8 cellular contexts compared by ENCODE assay signal in the genomic region with DNA sequence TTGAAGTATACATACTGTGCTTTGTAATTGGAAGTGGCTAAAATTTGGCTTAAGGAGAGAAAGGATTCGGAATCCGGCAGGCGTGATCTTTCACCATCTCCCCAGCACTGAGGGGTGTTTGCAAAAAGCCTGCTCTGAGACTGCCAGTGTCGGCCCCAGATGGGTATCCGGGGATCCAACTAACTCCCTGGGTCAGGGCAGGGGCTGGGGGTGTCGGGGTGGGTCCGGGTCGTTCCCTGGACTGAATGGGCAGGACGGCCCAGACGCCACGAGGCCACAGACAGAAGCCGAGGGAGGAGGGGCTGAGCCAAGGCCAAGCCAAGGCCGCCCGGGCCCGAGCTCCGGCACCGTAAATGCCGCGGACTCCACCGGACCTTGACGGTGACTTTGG. TPM values are rescaled to one million over a fixed set of nuclear protein-coding genes. Genes with fewer than 3 reads are reported as not detected.
A peak's percentile ranks its signal among the peaks of the same experiment; 100 is the strongest.
DNase-seq lines count a peak whose midpoint lies in the region; ATAC-seq lines count a peak whose summit lies in the region.

No MANE protein-coding gene starts in this region.

- H3K9me3 ChIP-seq in iPS-15b (ENCODE audit: control insufficient read depth, insufficient read depth, low read length) = no peaks in the 10 kb centered on the region

- no peaks in the 10 kb centered on the region for H3K27me3 ChIP-seq in iPS-15b (ENCODE audit: control insufficient read depth, insufficient read depth, low read length)

- peaks cover 11% of the 10 kb centered on the region for H3K4me1 ChIP-seq in iPS-15b (ENCODE audit: control insufficient read depth, insufficient read depth, low read length)

- peaks cover 26% of the 10 kb centered on the region for H3K36me3 ChIP-seq in iPS-15b (ENCODE audit: control insufficient read depth, insufficient read depth, low read length)

- ATAC-seq in GM19328 (IDR thresholded peaks at IDR 0.05; ENCODE audit: unreplicated experiment) (peak; percentile 18), HG03108 (IDR thresholded peaks at IDR 0.05; ENCODE audit: unreplicated experiment) (peak; percentile 9)
- peak; percentile 35 to 37 for ATAC-seq in stimulated activated naive B cell treated with anti-CD40 and anti-IgM and Interleukin-4, amounts not matched to agents 10 μg/mL and 1 μg/mL and 100 μg/mL, for 72 hours (replicated peaks)

- H3K4me1 Mint-ChIP-seq in activated naive CD8-positive, alpha-beta T cell treated with anti-CD3 and anti-CD28 coated beads for 36 hours = peaks cover 45% of the 10 kb centered on the region
- H3K4me1 Mint-ChIP-seq in stimulated activated naive B cell treated with anti-CD40 and anti-IgM and Interleukin-4, amounts not matched to agents 10 μg/mL and 1 μg/mL and 100 μg/mL, for 72 hours = peaks cover 38 to 58% of the 10 kb centered on the region in 2 donors

- H3K27me3 Mint-ChIP-seq in activated naive CD8-positive, alpha-beta T cell treated with anti-CD3 and anti-CD28 coated beads for 36 hours = no peaks in the 10 kb centered on the region
- no peaks in the 10 kb centered on the region for H3K27me3 Mint-ChIP-seq in stimulated activated naive B cell treated with anti-CD40 and anti-IgM and Interleukin-4, amounts not matched to agents 10 μg/mL and 1 μg/mL and 100 μg/mL, for 72 hours

- DNase-seq in activated naive CD8-positive, alpha-beta T cell treated with anti-CD3 and anti-CD28 coated beads for 36 hours = no peak
- no peak for DNase-seq in stimulated activated naive B cell treated with anti-CD40 and anti-IgM and Interleukin-4, amounts not matched to agents 10 μg/mL and 1 μg/mL and 100 μg/mL, for 72 hours
- DNase-seq in HuH-7 (ENCODE audit: low spot score) (no peak), NCI-H526 (lab: John Stamatoyannopoulos, UW) (no peak), EL (no peak)

- H3K36me3 Mint-ChIP-seq in activated naive CD8-positive, alpha-beta T cell treated with anti-CD3 and anti-CD28 coated beads for 36 hours = peaks cover 31% of the 10 kb centered on the region
- H3K36me3 Mint-ChIP-seq in stimulated activated naive B cell treated with anti-CD40 and anti-IgM and Interleukin-4, amounts not matched to agents 10 μg/mL and 1 μg/mL and 100 μg/mL, for 72 hours = peaks cover 28 to 40% of the 10 kb centered on the region in 2 donors

- H3K4me3 ChIP-seq in iPS-15b (ENCODE audit: low read depth, low read length) = peak overlapping the region; percentile 86

- peak overlapping the region; percentile 90 for H3K4me3 Mint-ChIP-seq in activated naive CD8-positive, alpha-beta T cell treated with anti-CD3 and anti-CD28 coated beads for 36 hours
- H3K4me3 Mint-ChIP-seq in stimulated activated naive B cell treated with anti-CD40 and anti-IgM and Interleukin-4, amounts not matched to agents 10 μg/mL and 1 μg/mL and 100 μg/mL, for 72 hours = peak overlapping the region; percentile 89 to 92

- H3K9me3 Mint-ChIP-seq in activated naive CD8-positive, alpha-beta T cell treated with anti-CD3 and anti-CD28 coated beads for 36 hours = no peaks in the 10 kb centered on the region
- no peaks in the 10 kb centered on the region for H3K9me3 Mint-ChIP-seq in stimulated activated naive B cell treated with anti-CD40 and anti-IgM and Interleukin-4, amounts not matched to agents 10 μg/mL and 1 μg/mL and 100 μg/mL, for 72 hours

- peak overlapping the region; percentile 87 for H3K9ac ChIP-seq in iPS-15b (ENCODE audit: low read depth, low read length)

- H3K27ac Mint-ChIP-seq in activated naive CD8-positive, alpha-beta T cell treated with anti-CD3 and anti-CD28 coated beads for 36 hours = peak overlapping the region; percentile 87
- peak overlapping the region; percentile 98 for H3K27ac Mint-ChIP-seq in stimulated activated naive B cell treated with anti-CD40 and anti-IgM and Interleukin-4, amounts not matched to agents 10 μg/mL and 1 μg/mL and 100 μg/mL, for 72 hours

RNA-seq across cellular contexts. Expression of a gene that starts 0.3 kb away (rescaled TPM):
- total RNA-seq in activated naive CD8-positive, alpha-beta T cell treated with anti-CD3 and anti-CD28 coated beads for 36 hours = 100 to 1,000 TPM; 315 to 318 TPM

RNA-seq across cellular contexts. Expression of a gene that starts 10.9 kb away (rescaled TPM):
- total RNA-seq in activated naive CD8-positive, alpha-beta T cell treated with anti-CD3 and anti-CD28 coated beads for 36 hours = under 1 TPM; 0.42 to 0.74 TPM
